ENCODE assay signal across 9 cellular contexts in genomic region chr17:35313875-35314409, GRCh38. TPM values are rescaled to one million over a fixed set of nuclear protein-coding genes. Genes with fewer than 3 reads are reported as not detected.
A peak's percentile ranks its signal among the peaks of the same experiment; 100 is the strongest.
DNase-seq lines count a peak whose midpoint lies in the region; ATAC-seq and TF ChIP-seq lines count a peak whose summit lies in the region.
"Had no signal": no experiment of that assay in that cellular context is flagged by ENCODE, and none has a peak within 500 bp of the region (broad histone marks: within the 10 kb centered on the region; RNA-seq: fewer than 3 reads in every experiment).

No MANE protein-coding gene starts in this region.

- no peaks in the 10 kb centered on the region for H3K36me3 ChIP-seq in mucosa of rectum (ENCODE audit: control insufficient read depth in 2 of 2, insufficient read depth in 2 of 2, low read length in 2 of 2)
- no peaks in the 10 kb centered on the region for H3K36me3 ChIP-seq in upper lobe of right lung
- H3K36me3 ChIP-seq in HAP-1 (replicated peaks), result no peaks in the 10 kb centered on the region

- no peaks in the 10 kb centered on the region for H3K9me3 ChIP-seq in mucosa of rectum (ENCODE audit: control insufficient read depth in 2 of 2, low read length in 2 of 2)
- no peaks in the 10 kb centered on the region for H3K9me3 ChIP-seq in upper lobe of right lung
- H3K9me3 ChIP-seq in HAP-1, result no peaks in the 10 kb centered on the region; the same call in 1 of the 2 replicates

- DNase-seq in activated gamma-delta T cell treated with Interleukin-2 at 50 U/mL for 16 hours, result peak; percentile 16
- no peak for DNase-seq in activated gamma-delta T cell (lab: John Stamatoyannopoulos, UW)
- DNase-seq in upper lobe of right lung, result peak; percentile 63
- no peak for DNase-seq in hepatic stellate cell (ENCODE audit: low spot score)
- no peak for DNase-seq in HAP-1 (ENCODE audit: low spot score in 2 of 2)
- DNase-seq: NCI-H187 had no signal

- H3K4me1 Mint-ChIP-seq in dendritic cell treated with granulocyte-macrophage colony-stimulating factor and Interleukin-4, amounts not matched to agents 40 ng/mL and 50 ng/mL, for 4 days (ENCODE audit: low read depth), result peaks cover 37% of the 10 kb centered on the region

- intact Hi-C loops in dendritic cell treated with granulocyte-macrophage colony-stimulating factor and Interleukin-4, amounts not matched to agents 40 ng/mL and 50 ng/mL, for 4 days (cut with micrococcal nuclease), result loop anchor here (1.0 to 10.0 kb wide), 4 partner anchors 91 to 431 kb away; no protein-coding TSS in a partner anchor
- intact Hi-C loops in upper lobe of right lung (cut with DNase I), result loop anchor here (5.0 kb wide), 1 partner anchor 218 kb away; no protein-coding TSS in a partner anchor

- H3K4me3 Mint-ChIP-seq in dendritic cell treated with granulocyte-macrophage colony-stimulating factor and Interleukin-4, amounts not matched to agents 40 ng/mL and 50 ng/mL, for 4 days, result peak overlapping the region; percentile 74

- no peak overlapping the region for H3K9ac ChIP-seq in mucosa of rectum (ENCODE audit: low read depth in 1 of 2, low read length in 2 of 2)

- H3K9me3 Mint-ChIP-seq in dendritic cell treated with granulocyte-macrophage colony-stimulating factor and Interleukin-4, amounts not matched to agents 40 ng/mL and 50 ng/mL, for 4 days, result peaks cover 9% of the 10 kb centered on the region

- H3K27ac Mint-ChIP-seq in dendritic cell treated with granulocyte-macrophage colony-stimulating factor and Interleukin-4, amounts not matched to agents 40 ng/mL and 50 ng/mL, for 4 days, result peak overlapping the region; percentile 68

- H3K4me3 ChIP-seq in mucosa of rectum (ENCODE audit: low read length in 2 of 2) (peak overlapping the region; percentile 33 to 69), upper lobe of right lung (peak overlapping the region; percentile 41), HAP-1 (no peak overlapping the region)

- H3K36me3 Mint-ChIP-seq in dendritic cell treated with granulocyte-macrophage colony-stimulating factor and Interleukin-4, amounts not matched to agents 40 ng/mL and 50 ng/mL, for 4 days (ENCODE audit: low read depth), result no peaks in the 10 kb centered on the region

- TF ChIP-seq CTCF in upper lobe of right lung (IDR thresholded peaks at IDR 0.05), result no peak

- no peaks in the 10 kb centered on the region for H3K27me3 ChIP-seq in mucosa of rectum (ENCODE audit: control insufficient read depth in 2 of 2, insufficient read depth in 2 of 2, low read length in 2 of 2)
- no peaks in the 10 kb centered on the region for H3K27me3 ChIP-seq in upper lobe of right lung
- H3K27me3 ChIP-seq in HAP-1 (ENCODE audit: low read depth), result no peaks in the 10 kb centered on the region

- H3K27ac ChIP-seq in mucosa of rectum (ENCODE audit: low read depth in 2 of 2, low read length in 2 of 2) (peak overlapping the region in 1 of 2 donors; percentile 70), upper lobe of right lung (peak overlapping the region; percentile 20)

- peaks cover 6 to 10% of the 10 kb centered on the region in 2 donors for H3K4me1 ChIP-seq in mucosa of rectum (ENCODE audit: control insufficient read depth in 2 of 2, insufficient read depth in 2 of 2, low read length in 2 of 2)
- H3K4me1 ChIP-seq in upper lobe of right lung, result peaks cover 37% of the 10 kb centered on the region
- H3K4me1 ChIP-seq in HAP-1, result no peaks in the 10 kb centered on the region

- peaks cover 17% of the 10 kb centered on the region for H3K27me3 Mint-ChIP-seq in dendritic cell treated with granulocyte-macrophage colony-stimulating factor and Interleukin-4, amounts not matched to agents 40 ng/mL and 50 ng/mL, for 4 days

- ATAC-seq in upper lobe of right lung, result peak; percentile 28
- no peak for ATAC-seq in HG02884 (IDR thresholded peaks at IDR 0.05; ENCODE audit: unreplicated experiment)

- in situ Hi-C loops in HAP-1 (cut with MboI; ENCODE audit: low sequenced_read_pairs), result loop anchor here (5.0 to 10.0 kb wide), 2 partner anchors 59 to 223 kb away; partner anchors contain the start of gene SLFN12L

RNA-seq across cellular contexts. Expression of gene SLFN11, which starts 59.5 kb away (rescaled TPM):
- total RNA-seq in upper lobe of right lung, result 75.7 TPM

Comparison
In these comparisons a context has a peak if more than half of its experiments do, and no peak if none do; other contexts are left out.
1. DNase-seq: peak in activated gamma-delta T cell treated with Interleukin-2 at 50 U/mL for 16 hours (single experiment) and upper lobe of right lung (single experiment); none in activated gamma-delta T cell (single experiment), hepatic stellate cell (single experiment) and HAP-1 (0 of 2).